Comparison of ENCODE assay signal across 9 cellular contexts in the genomic region with DNA sequence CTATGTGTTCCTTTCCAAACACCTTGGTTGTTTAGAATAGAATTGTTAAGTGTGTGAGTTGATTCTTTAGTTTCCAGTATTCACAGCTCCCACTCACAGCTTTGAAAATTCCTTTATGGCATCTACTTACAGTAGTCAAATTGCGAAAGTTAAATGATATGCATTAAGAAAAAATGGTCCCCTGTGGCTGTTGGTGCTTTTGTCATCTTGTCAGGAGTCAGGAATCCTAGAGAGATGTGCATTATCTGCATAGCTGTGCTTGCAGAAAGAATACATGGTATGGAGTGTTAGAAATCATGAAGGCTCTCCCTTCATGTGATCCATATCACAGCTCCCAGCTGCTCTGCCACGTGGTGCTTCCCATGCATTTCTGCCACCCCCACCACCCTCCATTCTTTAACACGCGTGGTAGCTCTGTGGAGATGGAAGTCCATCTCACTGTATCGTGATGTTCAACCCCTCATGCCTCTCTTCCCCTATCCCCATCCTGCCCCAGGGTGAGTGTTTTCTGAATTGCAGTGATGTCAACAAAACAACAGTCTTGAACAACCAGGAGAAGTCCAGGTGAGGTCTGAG. TPM values are rescaled to one million over a fixed set of nuclear protein-coding genes. Genes with fewer than 3 reads are reported as not detected.
"Had no signal": no experiment of that assay in that cellular context is flagged by ENCODE, and none has a peak within 500 bp of the region (broad histone marks: within the 10 kb centered on the region; RNA-seq: fewer than 3 reads in every experiment).

No MANE protein-coding gene starts in this region.

- H3K9ac ChIP-seq: GM23248 had no signal

- H2AFZ ChIP-seq: GM23248 had no signal

- H3K36me3 ChIP-seq: HAP-1 had no signal

- FAIRE-seq: HTR-8/SVneo had no signal

- H3K9me3 ChIP-seq: HAP-1 had no signal

- H3K4me3 ChIP-seq: GM23248, HAP-1 had no signal

- DNase-seq: GM23248, GOT3, H7, HFFc6, KBM-7 had no signal

- ATAC-seq: HCT116 had no signal

- H3K27ac ChIP-seq: GM23248 had no signal

RNA-seq across cellular contexts. Expression of gene CTTNBP2, which starts 29.2 kb away (rescaled TPM):
- total RNA-seq: GM23248, HFFc6 had no signal
- polyA plus RNA-seq: GM23248, IgD-negative memory B cell had no signal
